In the genomic region with DNA sequence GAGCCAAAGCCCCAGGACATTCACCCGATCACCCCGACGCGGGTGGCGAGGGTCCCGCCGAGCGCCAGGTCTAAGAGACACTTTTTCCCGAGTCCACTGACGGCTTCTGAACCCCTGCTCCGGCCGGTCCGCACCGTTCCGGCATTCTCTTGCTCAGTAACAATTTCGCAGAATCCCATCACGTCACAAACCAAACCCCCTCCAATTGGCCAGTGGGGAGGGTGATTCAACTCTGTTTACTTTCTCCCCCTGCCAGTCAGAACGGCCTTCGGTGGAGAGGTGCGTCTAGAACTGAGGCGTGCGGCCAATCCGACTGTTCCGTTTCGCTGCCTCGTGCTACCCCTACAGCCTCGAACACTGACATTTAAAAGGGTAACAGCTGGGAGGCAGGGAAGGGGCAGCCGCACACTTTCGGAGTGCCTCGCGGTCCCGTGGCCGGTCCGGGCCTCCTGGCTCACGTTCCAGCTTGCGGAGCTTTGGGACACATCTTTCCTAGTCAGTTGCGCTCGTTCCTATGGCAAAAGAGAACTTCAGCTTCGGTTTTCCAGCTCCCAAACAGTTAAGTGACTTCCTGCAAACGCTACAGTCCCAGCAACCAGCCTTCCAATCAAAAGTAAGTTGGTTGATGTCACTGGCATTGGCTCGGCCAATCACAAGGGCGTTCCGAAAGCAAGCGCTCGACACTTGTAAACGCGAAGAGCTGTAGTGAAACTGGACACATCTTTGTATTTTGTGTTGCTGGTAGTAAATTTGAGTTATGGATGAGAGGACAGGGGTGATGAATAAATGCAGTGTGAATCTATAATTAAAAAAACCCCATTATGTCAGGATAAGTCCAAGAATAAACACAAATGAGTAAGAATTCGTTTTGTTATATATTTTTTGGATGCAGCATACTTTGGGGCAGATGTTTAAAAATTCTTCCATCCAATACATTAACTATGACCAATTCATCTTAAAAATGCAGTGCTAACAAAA, we compare ENCODE assay signal across 1 cellular context.
TF ChIP-seq lines count a peak whose summit lies in the region.

A gene (minus strand): TSS at position 860 of the 978 bp plus-strand sequence. CDS start 1,294 bp downstream, outside the sequence.

TF ChIP-seq in liver, 16 proteins besides CTCF, POLR2A, EP300 and RAD21 (continued from another document):
- TF ChIP-seq, protein P1, sequence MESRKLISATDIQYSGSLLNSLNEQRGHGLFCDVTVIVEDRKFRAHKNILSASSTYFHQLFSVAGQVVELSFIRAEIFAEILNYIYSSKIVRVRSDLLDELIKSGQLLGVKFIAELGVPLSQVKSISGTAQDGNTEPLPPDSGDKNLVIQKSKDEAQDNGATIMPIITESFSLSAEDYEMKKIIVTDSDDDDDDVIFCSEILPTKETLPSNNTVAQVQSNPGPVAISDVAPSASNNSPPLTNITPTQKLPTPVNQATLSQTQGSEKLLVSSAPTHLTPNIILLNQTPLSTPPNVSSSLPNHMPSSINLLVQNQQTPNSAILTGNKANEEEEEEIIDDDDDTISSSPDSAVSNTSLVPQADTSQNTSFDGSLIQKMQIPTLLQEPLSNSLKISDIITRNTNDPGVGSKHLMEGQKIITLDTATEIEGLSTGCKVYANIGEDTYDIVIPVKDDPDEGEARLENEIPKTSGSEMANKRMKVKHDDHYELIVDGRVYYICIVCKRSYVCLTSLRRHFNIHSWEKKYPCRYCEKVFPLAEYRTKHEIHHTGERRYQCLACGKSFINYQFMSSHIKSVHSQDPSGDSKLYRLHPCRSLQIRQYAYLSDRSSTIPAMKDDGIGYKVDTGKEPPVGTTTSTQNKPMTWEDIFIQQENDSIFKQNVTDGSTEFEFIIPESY (IDR thresholded peaks at IDR 0.05) = no peak
- TF ChIP-seq HNF4G (IDR thresholded peaks at IDR 0.05) = no peak
TF ChIP-seq in liver: peak in this region for 14.
